7 cellular contexts compared by ENCODE assay signal in the genomic region with DNA sequence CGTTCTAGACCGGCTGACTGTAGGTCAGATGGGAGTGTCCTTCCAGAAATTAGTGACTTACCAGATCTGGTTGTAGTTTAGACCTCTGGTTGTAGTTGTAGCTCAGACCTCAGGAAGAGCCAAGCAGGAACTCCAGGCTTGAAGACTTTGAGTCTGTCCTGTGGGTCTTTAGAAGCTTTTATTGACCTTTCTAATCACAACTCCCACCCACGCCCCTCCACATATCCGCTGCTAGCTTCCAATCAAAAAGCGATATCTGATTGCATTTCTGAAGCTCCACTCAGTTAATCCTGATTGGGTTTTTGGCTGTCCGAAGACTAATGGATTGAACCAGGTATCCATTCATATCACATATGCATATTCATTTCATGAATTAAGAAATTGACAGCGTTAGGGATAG. TPM values are rescaled to one million over a fixed set of nuclear protein-coding genes. Genes with fewer than 3 reads are reported as not detected.
"Had no signal": no experiment of that assay in that cellular context is flagged by ENCODE, and none has a peak within 500 bp of the region (broad histone marks: within the 10 kb centered on the region; RNA-seq: fewer than 3 reads in every experiment).

Gene HNRNPCL1, minus strand, starts transcription at position 101 of the 400 bp plus-strand sequence. CDS start 431 bp downstream, outside the sequence.

RNA-seq across cellular contexts. Expression of gene HNRNPCL1, which starts in this region (rescaled TPM):
- total RNA-seq: GM23248, GM23338, H1, H4, H7, H9, HFFc6 had no signal
